Comparison of ENCODE assay signal across 32 cellular contexts in genomic region chr22:25976346-25976745, GRCh38.
"Had no signal": no experiment of that assay in that cellular context is flagged by ENCODE, and none has a peak within 500 bp of the region (broad histone marks: within the 10 kb centered on the region; RNA-seq: fewer than 3 reads in every experiment).

No MANE protein-coding gene starts in this region.

- H3K4me1 ChIP-seq: adrenal gland, body of pancreas, colonic mucosa, esophagus squamous epithelium, gastroesophageal sphincter had no signal

- H3K4me3 ChIP-seq: adrenal gland, body of pancreas, cardiac muscle cell, colonic mucosa, esophagus squamous epithelium, gastroesophageal sphincter, heart right ventricle, hepatocyte had no signal

- H3K27me3 ChIP-seq: adrenal gland, body of pancreas, cardiac muscle cell, colonic mucosa, heart right ventricle had no signal

- DNase-seq: activated B cell treated with CpG ODN at 0.5 μM for 24 hours; activated CD4-positive, alpha-beta memory T cell treated with anti-CD3 and anti-CD28 coated beads, Interleukin-2, amount 10 ng/mL, durations not matched to agents 7 days and 5 days; activated CD4-positive, alpha-beta T cell treated with anti-CD3 and anti-CD28 coated beads, Interleukin-2, amount 10 ng/mL, durations not matched to agents 24 days and 14 days; activated CD8-positive, alpha-beta memory T cell treated with anti-CD3 and anti-CD28 coated beads, Interleukin-2, amount 50 U/mL, for 48 hours; activated gamma-delta T cell treated with Interleukin-2 at 50 U/mL for 16 hours; activated naive CD4-positive, alpha-beta T cell treated with anti-CD3 and anti-CD28 coated beads, Interleukin-2, amount 50 U/mL, for 16 hours; activated naive CD4-positive, alpha-beta T cell treated with Interleukin-2 at 50 U/mL for 16 hours; activated naive CD8-positive, alpha-beta T cell treated with anti-CD3 and anti-CD28 coated beads for 36 hours; activated naive CD8-positive, alpha-beta T cell treated with anti-CD3 and anti-CD28 coated beads, Interleukin-2, amount 50 U/mL, for 24 hours; activated T-cell treated with anti-CD3 and anti-CD28 coated beads for 4 hours; activated T-cell treated with anti-CD3 and anti-CD28 coated beads, Interleukin-2, amount 50 U/mL, for 24 hours; activated T-cell treated with anti-CD3 and anti-CD28 coated beads, Interleukin-2, amount 50 U/mL, for 72 hours; adrenal gland; amygdala; aorta; body of pancreas; central memory CD4-positive, alpha-beta T cell; colonic mucosa; effector CD8-positive, alpha-beta T cell; esophagus squamous epithelium; foreskin melanocyte; heart right ventricle; T-helper 1 cell; T-helper 17 cell; T1000; WERI-Rb-1 had no signal

- H3K27ac Mint-ChIP-seq: activated B cell treated with CpG ODN at 0.5 μM for 24 hours; activated CD4-positive, alpha-beta memory T cell treated with anti-CD3 and anti-CD28 coated beads, Interleukin-2, amount 10 ng/mL, durations not matched to agents 7 days and 5 days; activated CD4-positive, alpha-beta T cell treated with anti-CD3 and anti-CD28 coated beads, Interleukin-2, amount 10 ng/mL, durations not matched to agents 24 days and 14 days; activated naive CD8-positive, alpha-beta T cell treated with anti-CD3 and anti-CD28 coated beads for 36 hours; activated naive CD8-positive, alpha-beta T cell treated with anti-CD3 and anti-CD28 coated beads, Interleukin-2, amount 50 U/mL, for 24 hours; activated T-cell treated with anti-CD3 and anti-CD28 coated beads, Interleukin-2, amount 50 U/mL, for 24 hours; activated T-cell treated with anti-CD3 and anti-CD28 coated beads, Interleukin-2, amount 50 U/mL, for 72 hours; T-helper 17 cell; T-helper 2 cell treated with Interferon-gamma antibody and Interleukin-4, amounts not matched to agents 5 μg/mL and 100 μg/mL, for 36 hours had no signal

- H3K36me3 Mint-ChIP-seq: activated naive CD8-positive, alpha-beta T cell treated with anti-CD3 and anti-CD28 coated beads for 36 hours had no signal

- H3K27ac ChIP-seq: adrenal gland, body of pancreas, cardiac muscle cell, colonic mucosa, epithelial cell of prostate, esophagus squamous epithelium, gastroesophageal sphincter, hepatocyte, WERI-Rb-1 had no signal

- H3K9me3 Mint-ChIP-seq: activated B cell treated with CpG ODN at 0.5 μM for 24 hours; activated CD4-positive, alpha-beta T cell treated with anti-CD3 and anti-CD28 coated beads, Interleukin-2, amount 10 ng/mL, durations not matched to agents 24 days and 14 days; activated naive CD8-positive, alpha-beta T cell treated with anti-CD3 and anti-CD28 coated beads for 36 hours; activated naive CD8-positive, alpha-beta T cell treated with anti-CD3 and anti-CD28 coated beads, Interleukin-2, amount 50 U/mL, for 24 hours; activated T-cell treated with anti-CD3 and anti-CD28 coated beads, Interleukin-2, amount 50 U/mL, for 24 hours; T-helper 2 cell treated with Interferon-gamma antibody and Interleukin-4, amounts not matched to agents 5 μg/mL and 100 μg/mL, for 36 hours had no signal

- ATAC-seq: activated CD4-positive, CD25-positive, alpha-beta regulatory T cell treated with anti-CD3 and anti-CD28 coated beads, Interleukin-2, amount 50 U/mL, for 24 hours; activated naive CD8-positive, alpha-beta T cell treated with anti-CD3 and anti-CD28 coated beads, Interleukin-2, amount 50 U/mL, for 24 hours; activated T-cell treated with anti-CD3 and anti-CD28 coated beads, Interleukin-2, amount 50 U/mL, for 72 hours; body of pancreas; gastroesophageal sphincter; T-helper 17 cell had no signal

- H3K9me3 ChIP-seq: adrenal gland, body of pancreas, colonic mucosa, esophagus squamous epithelium, gastroesophageal sphincter, heart right ventricle had no signal

- H3K36me3 ChIP-seq: adrenal gland, colonic mucosa, esophagus squamous epithelium, gastroesophageal sphincter, WERI-Rb-1 had no signal
